1 cellular context compared by ENCODE assay signal in genomic region chr1:92971932-92972331, GRCh38.
A peak's percentile ranks its signal among the peaks of the same experiment; 100 is the strongest.
TF ChIP-seq lines count a peak whose summit lies in the region.

No MANE protein-coding gene starts in this region.

TF ChIP-seq in K562, 482 proteins besides CTCF, POLR2A, EP300 and RAD21:
- 0 out of 2 replicates have a peak, but pooled peaks have one; percentile 35 for TF ChIP-seq CBFA2T3 (IDR thresholded peaks at IDR 0.05)
- peak; percentile 53 for TF ChIP-seq EGR1 (conservative IDR thresholded peaks at IDR 0.05)
